11 cellular contexts compared by ENCODE assay signal in the genomic region with DNA sequence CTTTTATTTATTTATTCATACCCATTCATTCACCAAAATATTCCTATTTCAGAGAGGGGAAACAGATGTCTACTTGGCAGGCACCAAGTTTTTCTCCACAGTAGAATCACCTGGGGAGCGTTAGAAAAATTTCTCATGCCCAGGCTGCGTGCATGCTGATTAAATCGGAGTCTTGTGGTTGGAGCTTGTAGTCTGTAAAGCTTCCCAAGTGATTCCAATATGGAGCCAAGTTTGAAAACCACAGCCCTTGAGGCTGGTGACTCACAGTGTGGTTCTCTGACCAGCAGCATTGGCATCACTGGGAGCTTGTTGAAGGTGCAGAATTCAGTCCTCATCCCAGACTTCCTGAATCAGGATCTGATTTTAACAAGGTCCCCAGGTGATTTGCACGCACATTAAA. TPM values are rescaled to one million over a fixed set of nuclear protein-coding genes. Genes with fewer than 3 reads are reported as not detected.
A peak's percentile ranks its signal among the peaks of the same experiment; 100 is the strongest.
DNase-seq lines count a peak whose midpoint lies in the region; ATAC-seq, FAIRE-seq and TF ChIP-seq lines count a peak whose summit lies in the region.
"Had no signal": no experiment of that assay in that cellular context is flagged by ENCODE, and none has a peak within 500 bp of the region (broad histone marks: within the 10 kb centered on the region; RNA-seq: fewer than 3 reads in every experiment).

No MANE protein-coding gene starts in this region.

- H3K9me3 Mint-ChIP-seq in activated T-cell treated with anti-CD3 and anti-CD28 coated beads, Interleukin-2, amount 50 U/mL, for 24 hours, result no peaks in the 10 kb centered on the region
- no peaks in the 10 kb centered on the region for H3K9me3 Mint-ChIP-seq in stimulated activated naive B cell treated with anti-CD40 and anti-IgM and Interleukin-4, amounts not matched to agents 10 μg/mL and 1 μg/mL and 100 μg/mL, for 72 hours

- peaks cover 60% of the 10 kb centered on the region for H3K36me3 Mint-ChIP-seq in activated T-cell treated with anti-CD3 and anti-CD28 coated beads, Interleukin-2, amount 50 U/mL, for 24 hours (ENCODE audit: low read depth)
- peaks cover 39 to 43% of the 10 kb centered on the region in 2 donors for H3K36me3 Mint-ChIP-seq in stimulated activated naive B cell treated with anti-CD40 and anti-IgM and Interleukin-4, amounts not matched to agents 10 μg/mL and 1 μg/mL and 100 μg/mL, for 72 hours

- H3K27ac Mint-ChIP-seq in activated T-cell treated with anti-CD3 and anti-CD28 coated beads, Interleukin-2, amount 50 U/mL, for 24 hours, result no peak overlapping the region
- H3K27ac Mint-ChIP-seq in stimulated activated naive B cell treated with anti-CD40 and anti-IgM and Interleukin-4, amounts not matched to agents 10 μg/mL and 1 μg/mL and 100 μg/mL, for 72 hours, result no peak overlapping the region

- no peaks in the 10 kb centered on the region for H3K4me1 Mint-ChIP-seq in activated T-cell treated with anti-CD3 and anti-CD28 coated beads, Interleukin-2, amount 50 U/mL, for 24 hours (ENCODE audit: low read depth)
- peaks cover 27 to 55% of the 10 kb centered on the region in 2 donors for H3K4me1 Mint-ChIP-seq in stimulated activated naive B cell treated with anti-CD40 and anti-IgM and Interleukin-4, amounts not matched to agents 10 μg/mL and 1 μg/mL and 100 μg/mL, for 72 hours

- H3K27me3 Mint-ChIP-seq in activated T-cell treated with anti-CD3 and anti-CD28 coated beads, Interleukin-2, amount 50 U/mL, for 24 hours, result no peaks in the 10 kb centered on the region
- no peaks in the 10 kb centered on the region for H3K27me3 Mint-ChIP-seq in stimulated activated naive B cell treated with anti-CD40 and anti-IgM and Interleukin-4, amounts not matched to agents 10 μg/mL and 1 μg/mL and 100 μg/mL, for 72 hours

- DNase-seq in DMS79 treated with DMSO at 0.1 percent for 48 hours (lab: John Stamatoyannopoulos, UW) (peak; percentile 73), RCC 7860 (ENCODE audit: low spot score) (peak; percentile 94), epithelial cell of proximal tubule (ENCODE audit: low read depth) (peak; percentile 96), pons (ENCODE audit: low spot score) (peak; percentile 60), left colon (no peak)
- DNase-seq in activated T-cell treated with anti-CD3 and anti-CD28 coated beads, Interleukin-2, amount 50 U/mL, for 24 hours, result no peak
- no peak for DNase-seq in stimulated activated naive B cell treated with anti-CD40 and anti-IgM and Interleukin-4, amounts not matched to agents 10 μg/mL and 1 μg/mL and 100 μg/mL, for 72 hours
- DNase-seq: activated CD4-positive, alpha-beta T cell treated with anti-CD3 and anti-CD28 coated beads, Interleukin-2, amount 50 U/mL, for 48 hours; erythroblast; H7 had no signal

- no peak for ATAC-seq in left colon
- ATAC-seq in stimulated activated naive B cell treated with anti-CD40 and anti-IgM and Interleukin-4, amounts not matched to agents 10 μg/mL and 1 μg/mL and 100 μg/mL, for 72 hours (replicated peaks), result no peak
- no peak for ATAC-seq in GM18861 (IDR thresholded peaks at IDR 0.05; ENCODE audit: unreplicated experiment)

- peak; percentile 98 for FAIRE-seq in RCC 7860 (lab: Jason Lieb, UNC)

- H3K4me3 Mint-ChIP-seq in activated T-cell treated with anti-CD3 and anti-CD28 coated beads, Interleukin-2, amount 50 U/mL, for 24 hours, result no peak overlapping the region
- no peak overlapping the region for H3K4me3 Mint-ChIP-seq in stimulated activated naive B cell treated with anti-CD40 and anti-IgM and Interleukin-4, amounts not matched to agents 10 μg/mL and 1 μg/mL and 100 μg/mL, for 72 hours

- intact Hi-C loops in left colon (cut with DNase I, micrococcal nuclease), result no loop called here

- no peak overlapping the region for H3K4me3 ChIP-seq in epithelial cell of proximal tubule (ENCODE audit: low read depth, low read length)

- no peak for TF ChIP-seq CTCF in epithelial cell of proximal tubule (conservative IDR thresholded peaks at IDR 0.05; ENCODE audit: low read depth, low read length)

RNA-seq across cellular contexts. Expression of gene PDHB, which starts 49.7 kb away (rescaled TPM):
- total RNA-seq in epithelial cell of proximal tubule (99.5 and 103 TPM in 2 replicates), left colon (10 to 100 TPM; 59.5 to 73.3 TPM)

RNA-seq across cellular contexts. Expression of gene PXK, which starts 51.2 kb away (rescaled TPM):
- 10.1 and 12.4 TPM in 2 replicates for total RNA-seq in epithelial cell of proximal tubule
- 10 to 100 TPM; 10.2 to 12.6 TPM for total RNA-seq in left colon

Comparison
In these comparisons a context has a peak if more than half of its experiments do, and no peak if none do; other contexts are left out.
1. DNase-seq: peak in DMS79 treated with DMSO at 0.1 percent for 48 hours (single experiment), RCC 7860 (single experiment), epithelial cell of proximal tubule (single experiment) and pons (single experiment); none in left colon (0 of 2), activated T-cell treated with anti-CD3 and anti-CD28 coated beads, Interleukin-2, amount 50 U/mL, for 24 hours (single experiment) and stimulated activated naive B cell treated with anti-CD40 and anti-IgM and Interleukin-4, amounts not matched to agents 10 μg/mL and 1 μg/mL and 100 μg/mL, for 72 hours (single experiment).